ENCODE assay signal across 1 cellular context in the genomic region with DNA sequence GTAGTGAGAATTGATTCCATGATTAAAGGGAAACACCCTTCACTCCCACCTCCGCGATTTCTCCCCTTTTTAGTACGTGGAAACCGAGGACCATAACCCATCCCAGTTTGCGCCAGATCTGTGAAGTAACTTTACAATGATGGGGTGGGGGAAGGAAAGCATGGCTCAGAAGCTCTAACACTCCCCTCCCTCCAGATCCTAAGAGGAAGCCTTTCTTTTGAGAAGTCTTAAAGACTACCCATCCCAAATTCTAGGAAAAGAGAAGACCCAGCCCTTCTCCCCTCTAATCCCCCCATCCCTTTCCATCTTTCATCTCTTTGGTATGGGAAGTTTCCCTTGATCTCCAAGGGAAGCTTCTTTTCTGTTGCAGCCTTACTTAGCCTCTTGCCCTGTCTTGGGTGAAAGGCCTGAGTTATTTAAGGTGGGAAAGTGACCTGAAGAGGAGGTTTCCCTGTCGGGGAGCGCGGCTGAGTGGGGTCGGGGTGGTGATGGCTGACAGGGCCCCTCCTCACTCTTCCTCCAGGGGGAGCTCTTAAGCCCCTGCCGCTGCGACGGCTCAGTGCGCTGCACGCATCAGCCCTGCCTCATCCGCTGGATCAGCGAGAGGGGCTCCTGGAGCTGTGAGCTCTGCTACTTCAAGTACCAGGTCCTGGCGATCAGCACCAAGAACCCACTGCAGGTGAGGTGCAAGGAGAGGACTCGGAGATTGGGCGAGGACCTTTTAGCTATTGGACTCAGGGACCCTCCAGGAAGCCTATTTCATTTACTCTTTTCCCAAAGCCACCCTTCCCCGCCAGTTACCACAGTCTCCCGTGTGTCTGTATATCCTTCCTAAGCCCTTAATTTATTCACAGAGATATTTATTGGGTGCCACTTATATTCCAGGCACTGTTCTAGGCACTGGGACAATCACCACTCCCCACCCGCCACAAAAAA.
A peak's percentile ranks its signal among the peaks of the same experiment; 100 is the strongest.
TF ChIP-seq lines count a peak whose summit lies in the region.

No MANE protein-coding gene starts in this region.

TF ChIP-seq in GM12878, 131 proteins besides CTCF, POLR2A, EP300 and RAD21 (continues in another document):
- TF ChIP-seq TAF1 (IDR thresholded peaks at IDR 0.05; ENCODE audit: borderline replicate concordance, low read depth, low read length): no peak
- no peak for TF ChIP-seq ZNF207 (IDR thresholded peaks at IDR 0.05; ENCODE audit: borderline replicate concordance)
- no peak for TF ChIP-seq ATF2 (IDR thresholded peaks at IDR 0.05; ENCODE audit: low read length)
- no peak for TF ChIP-seq RBBP5 (conservative IDR thresholded peaks at IDR 0.05)
- TF ChIP-seq ASH2L (IDR thresholded peaks at IDR 0.05; ENCODE audit: borderline replicate concordance, low read depth): no peak
- TF ChIP-seq HDGF (IDR thresholded peaks at IDR 0.05): 0 out of 2 replicates have a peak, but pooled peaks have one; percentile 24
- TF ChIP-seq NFIC (IDR thresholded peaks at IDR 0.05; ENCODE audit: low read depth, low read length): no peak
- no peak for TF ChIP-seq ZNF622 (IDR thresholded peaks at IDR 0.05)
- no peak for TF ChIP-seq HDAC6 (IDR thresholded peaks at IDR 0.05; ENCODE audit: unreplicated experiment)
- TF ChIP-seq BMI1 (IDR thresholded peaks at IDR 0.05; ENCODE audit: borderline replicate concordance): no peak
- TF ChIP-seq IRF4 (IDR thresholded peaks at IDR 0.05; ENCODE audit: low read depth, low read length): no peak
- TF ChIP-seq BRCA1 (IDR thresholded peaks at IDR 0.05; ENCODE audit: low read depth, low read length): no peak
- TF ChIP-seq MXI1 (IDR thresholded peaks at IDR 0.05; ENCODE audit: low read depth, low read length): no peak
- TF ChIP-seq ATF7 (IDR thresholded peaks at IDR 0.05; ENCODE audit: low read depth): no peak
- TF ChIP-seq CBFB (IDR thresholded peaks at IDR 0.05; ENCODE audit: low read depth): no peak
- TF ChIP-seq, protein P1, sequence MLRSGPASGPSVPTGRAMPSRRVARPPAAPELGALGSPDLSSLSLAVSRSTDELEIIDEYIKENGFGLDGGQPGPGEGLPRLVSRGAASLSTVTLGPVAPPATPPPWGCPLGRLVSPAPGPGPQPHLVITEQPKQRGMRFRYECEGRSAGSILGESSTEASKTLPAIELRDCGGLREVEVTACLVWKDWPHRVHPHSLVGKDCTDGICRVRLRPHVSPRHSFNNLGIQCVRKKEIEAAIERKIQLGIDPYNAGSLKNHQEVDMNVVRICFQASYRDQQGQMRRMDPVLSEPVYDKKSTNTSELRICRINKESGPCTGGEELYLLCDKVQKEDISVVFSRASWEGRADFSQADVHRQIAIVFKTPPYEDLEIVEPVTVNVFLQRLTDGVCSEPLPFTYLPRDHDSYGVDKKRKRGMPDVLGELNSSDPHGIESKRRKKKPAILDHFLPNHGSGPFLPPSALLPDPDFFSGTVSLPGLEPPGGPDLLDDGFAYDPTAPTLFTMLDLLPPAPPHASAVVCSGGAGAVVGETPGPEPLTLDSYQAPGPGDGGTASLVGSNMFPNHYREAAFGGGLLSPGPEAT (IDR thresholded peaks at IDR 0.05; ENCODE audit: low read depth): no peak
- no peak for TF ChIP-seq ZNF592 (IDR thresholded peaks at IDR 0.05)
- TF ChIP-seq IKZF1 (conservative IDR thresholded peaks at IDR 0.05): 0 out of 2 replicates have a peak, but pooled peaks have one; percentile 24
- TF ChIP-seq KDM1A (IDR thresholded peaks at IDR 0.05; ENCODE audit: borderline replicate concordance): no peak
- TF ChIP-seq SUPT20H (IDR thresholded peaks at IDR 0.05; ENCODE audit: borderline replicate concordance, control insufficient read depth, low read depth, low read length): no peak
- TF ChIP-seq SMARCA5 (IDR thresholded peaks at IDR 0.05): peak; percentile 91
- TF ChIP-seq YY1 (IDR thresholded peaks at IDR 0.05; ENCODE audit: low read depth, low read length): peak; percentile 90
- 0 out of 2 replicates have a peak, but pooled peaks have one; percentile 35 for TF ChIP-seq LARP7 (IDR thresholded peaks at IDR 0.05)
- peak; percentile 57 for TF ChIP-seq CREB1 (IDR thresholded peaks at IDR 0.05; ENCODE audit: low read depth)
- TF ChIP-seq CREM (IDR thresholded peaks at IDR 0.05; ENCODE audit: low read depth): no peak
- TF ChIP-seq, protein P2, sequence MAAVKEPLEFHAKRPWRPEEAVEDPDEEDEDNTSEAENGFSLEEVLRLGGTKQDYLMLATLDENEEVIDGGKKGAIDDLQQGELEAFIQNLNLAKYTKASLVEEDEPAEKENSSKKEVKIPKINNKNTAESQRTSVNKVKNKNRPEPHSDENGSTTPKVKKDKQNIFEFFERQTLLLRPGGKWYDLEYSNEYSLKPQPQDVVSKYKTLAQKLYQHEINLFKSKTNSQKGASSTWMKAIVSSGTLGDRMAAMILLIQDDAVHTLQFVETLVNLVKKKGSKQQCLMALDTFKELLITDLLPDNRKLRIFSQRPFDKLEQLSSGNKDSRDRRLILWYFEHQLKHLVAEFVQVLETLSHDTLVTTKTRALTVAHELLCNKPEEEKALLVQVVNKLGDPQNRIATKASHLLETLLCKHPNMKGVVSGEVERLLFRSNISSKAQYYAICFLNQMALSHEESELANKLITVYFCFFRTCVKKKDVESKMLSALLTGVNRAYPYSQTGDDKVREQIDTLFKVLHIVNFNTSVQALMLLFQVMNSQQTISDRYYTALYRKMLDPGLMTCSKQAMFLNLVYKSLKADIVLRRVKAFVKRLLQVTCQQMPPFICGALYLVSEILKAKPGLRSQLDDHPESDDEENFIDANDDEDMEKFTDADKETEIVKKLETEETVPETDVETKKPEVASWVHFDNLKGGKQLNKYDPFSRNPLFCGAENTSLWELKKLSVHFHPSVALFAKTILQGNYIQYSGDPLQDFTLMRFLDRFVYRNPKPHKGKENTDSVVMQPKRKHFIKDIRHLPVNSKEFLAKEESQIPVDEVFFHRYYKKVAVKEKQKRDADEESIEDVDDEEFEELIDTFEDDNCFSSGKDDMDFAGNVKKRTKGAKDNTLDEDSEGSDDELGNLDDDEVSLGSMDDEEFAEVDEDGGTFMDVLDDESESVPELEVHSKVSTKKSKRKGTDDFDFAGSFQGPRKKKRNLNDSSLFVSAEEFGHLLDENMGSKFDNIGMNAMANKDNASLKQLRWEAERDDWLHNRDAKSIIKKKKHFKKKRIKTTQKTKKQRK (IDR thresholded peaks at IDR 0.05; ENCODE audit: low read depth, low read length): no peak
- TF ChIP-seq RCOR1 (conservative IDR thresholded peaks at IDR 0.05; ENCODE audit: low read depth, low read length): no peak
- TF ChIP-seq SP1 (IDR thresholded peaks at IDR 0.05; ENCODE audit: low read depth, low read length): no peak
- TF ChIP-seq TARDBP (IDR thresholded peaks at IDR 0.05; ENCODE audit: borderline replicate concordance): no peak
- peak; percentile 26; the same call in 1 of the 2 replicates for TF ChIP-seq SMC3 (IDR thresholded peaks at IDR 0.05; ENCODE audit: borderline replicate concordance, low read length)
- TF ChIP-seq BACH1 (IDR thresholded peaks at IDR 0.05; ENCODE audit: borderline replicate concordance): peak; percentile 38; the same call in 1 of the 2 replicates
- no peak for TF ChIP-seq MYB (IDR thresholded peaks at IDR 0.05; ENCODE audit: borderline replicate concordance, low read depth, low read length)
- TF ChIP-seq, protein P3, sequence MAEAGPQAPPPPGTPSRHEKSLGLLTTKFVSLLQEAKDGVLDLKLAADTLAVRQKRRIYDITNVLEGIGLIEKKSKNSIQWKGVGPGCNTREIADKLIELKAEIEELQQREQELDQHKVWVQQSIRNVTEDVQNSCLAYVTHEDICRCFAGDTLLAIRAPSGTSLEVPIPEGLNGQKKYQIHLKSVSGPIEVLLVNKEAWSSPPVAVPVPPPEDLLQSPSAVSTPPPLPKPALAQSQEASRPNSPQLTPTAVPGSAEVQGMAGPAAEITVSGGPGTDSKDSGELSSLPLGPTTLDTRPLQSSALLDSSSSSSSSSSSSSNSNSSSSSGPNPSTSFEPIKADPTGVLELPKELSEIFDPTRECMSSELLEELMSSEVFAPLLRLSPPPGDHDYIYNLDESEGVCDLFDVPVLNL (IDR thresholded peaks at IDR 0.05; ENCODE audit: low read depth, low read length): no peak
- TF ChIP-seq, protein P4, sequence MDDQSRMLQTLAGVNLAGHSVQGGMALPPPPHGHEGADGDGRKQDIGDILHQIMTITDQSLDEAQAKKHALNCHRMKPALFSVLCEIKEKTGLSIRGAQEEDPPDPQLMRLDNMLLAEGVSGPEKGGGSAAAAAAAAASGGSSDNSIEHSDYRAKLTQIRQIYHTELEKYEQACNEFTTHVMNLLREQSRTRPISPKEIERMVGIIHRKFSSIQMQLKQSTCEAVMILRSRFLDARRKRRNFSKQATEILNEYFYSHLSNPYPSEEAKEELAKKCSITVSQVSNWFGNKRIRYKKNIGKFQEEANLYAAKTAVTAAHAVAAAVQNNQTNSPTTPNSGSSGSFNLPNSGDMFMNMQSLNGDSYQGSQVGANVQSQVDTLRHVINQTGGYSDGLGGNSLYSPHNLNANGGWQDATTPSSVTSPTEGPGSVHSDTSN (IDR thresholded peaks at IDR 0.05; ENCODE audit: insufficient replicate concordance, low read depth, low read length): no peak
- TF ChIP-seq PKNOX1 (IDR thresholded peaks at IDR 0.05): peak; percentile 72
- TF ChIP-seq IKZF2 (IDR thresholded peaks at IDR 0.05): peak in 1 of 2 experiments; percentile 22; a peak in 1 of 4 replicates
- TF ChIP-seq PRDM15 (CRISPR knock-in tag; IDR thresholded peaks at IDR 0.05): no peak
- no peak for TF ChIP-seq MAX (IDR thresholded peaks at IDR 0.05; ENCODE audit: low read depth, low read length)
